Comparison of ENCODE assay signal across 19 cellular contexts in genomic region chr2:202908186-202908585, GRCh38.
"Had no signal": no experiment of that assay in that cellular context is flagged by ENCODE, and none has a peak within 500 bp of the region (broad histone marks: within the 10 kb centered on the region; RNA-seq: fewer than 3 reads in every experiment).

No MANE protein-coding gene starts in this region.

- H3K9me3 ChIP-seq: adrenal gland, gastroesophageal sphincter, upper lobe of left lung had no signal

- H2AFZ ChIP-seq: hepatocyte had no signal

- H3K27me3 ChIP-seq: adrenal gland, gastroesophageal sphincter, hepatocyte, spleen, upper lobe of left lung had no signal

- H3K27ac Mint-ChIP-seq: activated naive CD4-positive, alpha-beta T cell treated with anti-CD3 and anti-CD28 coated beads for 36 hours; activated T-helper 17 cell treated with anti-CD3 and anti-CD28 coated beads, Interleukin-2, amount 50 U/mL, for 72 hours; effector memory CD8-positive, alpha-beta T cell; stimulated activated naive B cell treated with anti-CD40 and anti-IgM and Interleukin-4, amounts not matched to agents 10 μg/mL and 1 μg/mL and 100 μg/mL, for 72 hours had no signal

- H3K4me3 ChIP-seq: adrenal gland, gastroesophageal sphincter, hepatocyte, spleen, upper lobe of left lung had no signal

- ATAC-seq: activated T-helper 17 cell treated with anti-CD3 and anti-CD28 coated beads, Interleukin-2, amount 50 U/mL, for 72 hours; effector memory CD8-positive, alpha-beta T cell; gastroesophageal sphincter; left ventricle myocardium superior; right cardiac atrium; stimulated activated naive B cell treated with anti-CD40 and anti-IgM and Interleukin-4, amounts not matched to agents 10 μg/mL and 1 μg/mL and 100 μg/mL, for 72 hours had no signal

- H3K9me3 Mint-ChIP-seq: activated T-helper 17 cell treated with anti-CD3 and anti-CD28 coated beads, Interleukin-2, amount 50 U/mL, for 72 hours; central memory CD8-positive, alpha-beta T cell had no signal

- H3K4me3 Mint-ChIP-seq: activated naive CD4-positive, alpha-beta T cell treated with anti-CD3 and anti-CD28 coated beads for 36 hours; central memory CD8-positive, alpha-beta T cell; effector memory CD8-positive, alpha-beta T cell; stimulated activated naive B cell treated with anti-CD40 and anti-IgM and Interleukin-4, amounts not matched to agents 10 μg/mL and 1 μg/mL and 100 μg/mL, for 72 hours had no signal

- H3K27ac ChIP-seq: adrenal gland, gastroesophageal sphincter, hepatocyte, spleen, upper lobe of left lung had no signal

- H3K27me3 Mint-ChIP-seq: activated T-helper 17 cell treated with anti-CD3 and anti-CD28 coated beads, Interleukin-2, amount 50 U/mL, for 72 hours; central memory CD8-positive, alpha-beta T cell; effector memory CD8-positive, alpha-beta T cell; stimulated activated naive B cell treated with anti-CD40 and anti-IgM and Interleukin-4, amounts not matched to agents 10 μg/mL and 1 μg/mL and 100 μg/mL, for 72 hours had no signal

- DNase-seq: activated CD4-positive, alpha-beta T cell treated with anti-CD3 and anti-CD28 coated beads, Interleukin-2, amount 50 U/mL, for 4 hours; activated CD8-positive, alpha-beta memory T cell treated with anti-CD3 and anti-CD28 coated beads, Interleukin-2, amount 50 U/mL, for 4 hours; activated naive CD4-positive, alpha-beta T cell treated with anti-CD3 and anti-CD28 coated beads for 36 hours; adrenal gland; effector memory CD8-positive, alpha-beta T cell; kidney; left ventricle myocardium superior; mesendoderm; posterior cingulate gyrus; right cardiac atrium; spleen; stimulated activated CD4-positive, alpha-beta T cell treated with anti-CD3 and anti-CD28 coated beads, Interleukin-1b, Interleukin-23, amount 100 ng/mL, for 48 hours; stimulated activated naive B cell treated with anti-CD40 and anti-IgM and Interleukin-4, amounts not matched to agents 10 μg/mL and 1 μg/mL and 100 μg/mL, for 72 hours; T-helper 2 cell; upper lobe of left lung had no signal
